In the genomic region with DNA sequence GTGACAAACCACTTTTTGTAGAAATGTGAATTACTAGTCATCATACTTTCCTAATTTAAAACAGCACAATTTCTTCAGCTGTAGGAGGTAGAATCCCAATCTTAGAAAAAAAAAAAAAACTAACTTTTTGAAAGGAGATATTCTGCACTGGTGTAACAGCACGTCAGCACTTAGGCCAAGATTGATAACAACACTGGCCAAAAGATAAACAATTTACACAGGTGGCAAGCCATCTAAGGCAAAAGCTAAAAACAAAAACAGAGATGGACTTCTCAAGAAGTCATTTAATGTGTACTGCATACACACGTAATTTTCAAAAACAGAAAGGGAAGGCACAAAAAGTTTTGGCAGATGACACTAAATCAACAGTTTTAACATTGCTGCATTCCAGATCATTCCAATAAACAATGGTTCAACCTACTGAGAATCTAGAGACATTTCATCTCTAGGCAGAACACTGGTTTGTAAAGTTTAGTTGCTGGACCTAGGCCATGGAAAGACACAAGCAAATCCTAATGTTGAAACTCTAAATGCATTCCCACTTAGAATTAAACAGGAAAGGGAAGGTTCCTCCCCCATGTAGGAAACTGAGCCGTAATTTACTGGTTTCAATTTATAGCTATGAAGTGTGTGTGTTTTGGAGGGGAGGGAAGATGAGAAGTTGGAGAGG, we compare ENCODE assay signal across 8 cellular contexts. TPM values are rescaled to one million over a fixed set of nuclear protein-coding genes. Genes with fewer than 3 reads are reported as not detected.
DNase-seq lines count a peak whose midpoint lies in the region; ATAC-seq and TF ChIP-seq lines count a peak whose summit lies in the region.

No MANE protein-coding gene starts in this region.

- H3K4me1 ChIP-seq in thoracic aorta (ENCODE audit: control insufficient read depth in 1 of 2, low read depth in 2 of 2) = peaks cover 15 to 34% of the 10 kb centered on the region in 2 donors

- peaks cover 33% of the 10 kb centered on the region for H3K4me1 Mint-ChIP-seq in activated CD4-positive, alpha-beta T cell treated with anti-CD3 and anti-CD28 coated beads, Interleukin-2, amount 10 ng/mL, durations not matched to agents 24 days and 14 days
- peaks cover 40% of the 10 kb centered on the region for H3K4me1 Mint-ChIP-seq in activated T-helper 17 cell treated with anti-CD3 and anti-CD28 coated beads, Interleukin-2, amount 50 U/mL, for 72 hours
- H3K4me1 Mint-ChIP-seq in immature natural killer cell = peaks cover 82 to 93% of the 10 kb centered on the region in 2 donors

- H3K9me3 ChIP-seq in thoracic aorta = no peaks in the 10 kb centered on the region

- no peaks in the 10 kb centered on the region for H3K27me3 ChIP-seq in thoracic aorta (replicated peaks; ENCODE audit: insufficient read depth)

- H3K4me3 Mint-ChIP-seq in activated CD4-positive, alpha-beta T cell treated with anti-CD3 and anti-CD28 coated beads, Interleukin-2, amount 10 ng/mL, durations not matched to agents 24 days and 14 days = peak overlapping the region; percentile 95
- H3K4me3 Mint-ChIP-seq in activated T-helper 17 cell treated with anti-CD3 and anti-CD28 coated beads, Interleukin-2, amount 50 U/mL, for 72 hours = peak overlapping the region; percentile 87
- H3K4me3 Mint-ChIP-seq in immature natural killer cell = peak overlapping the region; percentile 86 to 97 (median 97)

- no peak for ATAC-seq in activated T-helper 17 cell treated with anti-CD3 and anti-CD28 coated beads, Interleukin-2, amount 50 U/mL, for 72 hours (replicated peaks)
- ATAC-seq in thoracic aorta (ENCODE audit: insufficient number of reproducible peaks, low FRiP score, low read depth) (no peak), GM18867 (IDR thresholded peaks at IDR 0.05; ENCODE audit: unreplicated experiment) (no peak), HG03045 (IDR thresholded peaks at IDR 0.05; ENCODE audit: unreplicated experiment) (no peak), GM21737 (IDR thresholded peaks at IDR 0.05; ENCODE audit: unreplicated experiment) (no peak)

- no peak for DNase-seq in activated CD4-positive, alpha-beta T cell treated with anti-CD3 and anti-CD28 coated beads, Interleukin-2, amount 10 ng/mL, durations not matched to agents 24 days and 14 days
- DNase-seq in activated CD4-positive, alpha-beta T cell treated with anti-CD3 and anti-CD28 coated beads for 4 hours = no peak
- no peak for DNase-seq in immature natural killer cell
- DNase-seq in thoracic aorta (ENCODE audit: low spot score) = no peak

- H3K27ac ChIP-seq in thoracic aorta = peak overlapping the region in 1 of 2 donors; percentile 86

- intact Hi-C loops in activated CD4-positive, alpha-beta T cell treated with anti-CD3 and anti-CD28 coated beads, Interleukin-2, amount 10 ng/mL, durations not matched to agents 24 days and 14 days (cut with micrococcal nuclease) = loop anchor here (1.0 to 10.0 kb wide), 4 partner anchors 50 to 549 kb away; a partner anchor contains a TSS

- peaks cover 19% of the 10 kb centered on the region for H3K27me3 Mint-ChIP-seq in activated CD4-positive, alpha-beta T cell treated with anti-CD3 and anti-CD28 coated beads, Interleukin-2, amount 10 ng/mL, durations not matched to agents 24 days and 14 days
- no peaks in the 10 kb centered on the region for H3K27me3 Mint-ChIP-seq in activated T-helper 17 cell treated with anti-CD3 and anti-CD28 coated beads, Interleukin-2, amount 50 U/mL, for 72 hours
- H3K27me3 Mint-ChIP-seq in immature natural killer cell (ENCODE audit: low read depth in 3 of 3) = peaks cover 4 to 21% (median 6%) of the 10 kb centered on the region in 3 donors

- no peak for TF ChIP-seq CTCF in thoracic aorta (IDR thresholded peaks at IDR 0.05)

- peak overlapping the region; percentile 79 for H3K4me3 ChIP-seq in thoracic aorta

- H3K36me3 Mint-ChIP-seq in activated CD4-positive, alpha-beta T cell treated with anti-CD3 and anti-CD28 coated beads, Interleukin-2, amount 10 ng/mL, durations not matched to agents 24 days and 14 days (ENCODE audit: low read depth) = peaks cover 6% of the 10 kb centered on the region
- H3K36me3 Mint-ChIP-seq in activated T-helper 17 cell treated with anti-CD3 and anti-CD28 coated beads, Interleukin-2, amount 50 U/mL, for 72 hours (ENCODE audit: low read depth) = peaks cover 51% of the 10 kb centered on the region
- peaks cover 0 to 8% (median 0%) of the 10 kb centered on the region in 3 donors for H3K36me3 Mint-ChIP-seq in immature natural killer cell

- H3K27ac Mint-ChIP-seq in activated CD4-positive, alpha-beta T cell treated with anti-CD3 and anti-CD28 coated beads, Interleukin-2, amount 10 ng/mL, durations not matched to agents 24 days and 14 days = peak overlapping the region; percentile 94
- peak overlapping the region; percentile 87 for H3K27ac Mint-ChIP-seq in activated T-helper 17 cell treated with anti-CD3 and anti-CD28 coated beads, Interleukin-2, amount 50 U/mL, for 72 hours
- peak overlapping the region; percentile 85 to 95 (median 94) for H3K27ac Mint-ChIP-seq in immature natural killer cell

- no peaks in the 10 kb centered on the region for H3K9me3 Mint-ChIP-seq in activated CD4-positive, alpha-beta T cell treated with anti-CD3 and anti-CD28 coated beads, Interleukin-2, amount 10 ng/mL, durations not matched to agents 24 days and 14 days
- H3K9me3 Mint-ChIP-seq in activated T-helper 17 cell treated with anti-CD3 and anti-CD28 coated beads, Interleukin-2, amount 50 U/mL, for 72 hours = no peaks in the 10 kb centered on the region
- H3K9me3 Mint-ChIP-seq in immature natural killer cell = no peaks in the 10 kb centered on the region

- no peaks in the 10 kb centered on the region for H3K36me3 ChIP-seq in thoracic aorta

RNA-seq across cellular contexts. Expression of a gene that starts 1.4 kb away (rescaled TPM):
- 21.3 and 25.0 TPM in 2 replicates for total RNA-seq in activated CD4-positive, alpha-beta T cell treated with anti-CD3 and anti-CD28 coated beads, Interleukin-2, amount 10 ng/mL, durations not matched to agents 24 days and 14 days
- 10 to 100 TPM; 36.1 to 48.2 TPM for total RNA-seq in activated T-helper 17 cell treated with anti-CD3 and anti-CD28 coated beads, Interleukin-2, amount 50 U/mL, for 72 hours
- polyA plus RNA-seq in immature natural killer cell = 10 to 100 TPM; 11.4 to 26.1 (median 20.7) TPM
- total RNA-seq in thoracic aorta = 10 to 100 TPM; 26.5 to 29.6 TPM
